Comparison of ENCODE assay signal across 20 cellular contexts in the genomic region with DNA sequence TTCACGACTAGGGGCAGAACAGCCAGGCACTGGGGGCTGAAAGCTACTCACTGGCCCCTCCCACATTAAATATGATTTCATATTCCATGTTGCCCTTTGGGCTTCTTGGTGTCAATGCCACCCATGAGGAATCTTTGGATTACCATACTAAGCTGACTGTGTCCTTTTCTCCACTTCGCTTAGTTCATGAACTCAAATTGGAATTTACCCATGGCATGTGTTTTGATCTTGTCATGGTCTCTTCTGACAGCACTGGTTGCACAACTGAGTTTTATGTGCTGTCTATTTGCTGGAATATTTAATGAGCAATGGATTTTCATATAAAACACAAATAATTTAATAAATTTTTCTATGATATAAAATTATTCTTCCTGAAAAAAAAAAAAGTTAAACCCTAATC.
"Had no signal": no experiment of that assay in that cellular context is flagged by ENCODE, and none has a peak within 500 bp of the region (broad histone marks: within the 10 kb centered on the region; RNA-seq: fewer than 3 reads in every experiment).

No MANE protein-coding gene starts in this region.

- H3K4me1 Mint-ChIP-seq: naive B cell; stimulated activated effector memory CD8-positive, alpha-beta T cell treated with anti-CD3 and anti-CD28 coated beads, Interleukin-12 subunit alpha, Interleukin-12 subunit beta, amount 100 ng/mL, for 72 hours had no signal

- H3K27me3 Mint-ChIP-seq: naive B cell had no signal

- H3K9me3 ChIP-seq: colonic mucosa, esophagus squamous epithelium, heart left ventricle, pancreas, prostate gland, tibial artery, upper lobe of left lung, vagina had no signal

- H3K4me3 ChIP-seq: colonic mucosa, esophagus squamous epithelium, heart left ventricle, pancreas, prostate gland, tibial artery, upper lobe of left lung, vagina had no signal

- ATAC-seq: heart left ventricle; left ventricle myocardium superior; stimulated activated effector memory CD8-positive, alpha-beta T cell treated with anti-CD3 and anti-CD28 coated beads, Interleukin-12 subunit alpha, Interleukin-12 subunit beta, amount 100 ng/mL, for 72 hours; stimulated activated naive CD8-positive, alpha-beta T cell treated with anti-CD3 and anti-CD28 coated beads, Interleukin-15, Interleukin-2, amounts not matched to agents 100 U/mL and 50 U/mL, for 24 hours had no signal

- H3K27me3 ChIP-seq: colonic mucosa, esophagus squamous epithelium, foreskin keratinocyte, heart left ventricle, pancreas, tibial artery, upper lobe of left lung, vagina had no signal

- H3K4me1 ChIP-seq: colonic mucosa, pancreas, prostate gland, tibial artery, upper lobe of left lung, vagina had no signal

- H3K27ac Mint-ChIP-seq: nephron had no signal

- H3K36me3 ChIP-seq: colonic mucosa, esophagus squamous epithelium, heart left ventricle, pancreas, prostate gland, tibial artery, upper lobe of left lung, vagina had no signal

- H3K27ac ChIP-seq: colonic mucosa, esophagus squamous epithelium, foreskin keratinocyte, heart left ventricle, pancreas, prostate gland, tibial artery, upper lobe of left lung had no signal

- H3K36me3 Mint-ChIP-seq: naive B cell had no signal

- DNase-seq: colonic mucosa; dermis blood vessel endothelial cell; esophagus squamous epithelium; heart left ventricle; hypothalamus; left ventricle myocardium superior; naive B cell; occipital lobe; pancreas; retina; stimulated activated CD4-positive, alpha-beta T cell treated with anti-CD3 and anti-CD28 coated beads, Interleukin-4, amount 100 ng/mL, for 1 hour; stimulated activated CD8-positive, alpha-beta memory T cell treated with anti-CD3 and anti-CD28 coated beads, Interleukin-4, amount 100 ng/mL, for 48 hours; stimulated activated naive CD8-positive, alpha-beta T cell treated with anti-CD3 and anti-CD28 coated beads, Interleukin-15, Interleukin-2, amounts not matched to agents 100 U/mL and 50 U/mL, for 24 hours; tibial artery; upper lobe of left lung had no signal

- H3K9me3 Mint-ChIP-seq: nephron; stimulated activated effector memory CD8-positive, alpha-beta T cell treated with anti-CD3 and anti-CD28 coated beads, Interleukin-12 subunit alpha, Interleukin-12 subunit beta, amount 100 ng/mL, for 72 hours had no signal

- H3K4me3 Mint-ChIP-seq: naive B cell; nephron; stimulated activated effector memory CD8-positive, alpha-beta T cell treated with anti-CD3 and anti-CD28 coated beads, Interleukin-12 subunit alpha, Interleukin-12 subunit beta, amount 100 ng/mL, for 72 hours had no signal
